20 cellular contexts compared by ENCODE assay signal in the genomic region with DNA sequence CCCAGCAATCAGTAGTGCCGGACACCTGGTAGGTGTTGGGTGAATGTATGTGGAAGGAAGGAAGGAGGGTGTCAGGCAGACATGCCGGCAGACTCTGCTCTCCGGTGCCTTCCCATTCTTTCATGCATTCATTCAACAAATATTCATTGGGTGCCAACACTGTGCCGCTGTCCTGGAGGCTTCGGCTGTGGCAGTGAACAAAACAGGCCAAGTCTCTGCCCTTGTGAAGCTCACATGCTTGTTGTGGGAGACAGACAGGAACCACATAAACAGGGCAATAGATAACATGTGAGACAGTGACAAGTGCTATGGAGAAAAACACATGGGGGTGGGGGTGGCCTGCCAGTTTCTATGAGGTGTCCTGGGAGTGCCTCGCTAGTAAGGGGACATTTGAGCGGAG. TPM values are rescaled to one million over a fixed set of nuclear protein-coding genes. Genes with fewer than 3 reads are reported as not detected.
DNase-seq lines count a peak whose midpoint lies in the region; ATAC-seq and TF ChIP-seq lines count a peak whose summit lies in the region.
"Had no signal": no experiment of that assay in that cellular context is flagged by ENCODE, and none has a peak within 500 bp of the region (broad histone marks: within the 10 kb centered on the region; RNA-seq: fewer than 3 reads in every experiment).

No MANE protein-coding gene starts in this region.

- H3K36me3 Mint-ChIP-seq in T-helper 17 cell (ENCODE audit: low read depth) = peaks cover 7% of the 10 kb centered on the region
- H3K36me3 Mint-ChIP-seq: IgD-negative memory B cell had no signal

- no peak for DNase-seq in Right ventricle myocardium superior
- DNase-seq in cardiac septum (ENCODE audit: low spot score) = no peak
- no peak for DNase-seq in T-helper 17 cell
- DNase-seq in heart left ventricle = peak in 3 of 5 donors; percentile 12 to 24 (median 18)
- DNase-seq in substantia nigra (lab: John Stamatoyannopoulos, UW) = no peak
- no peak for DNase-seq in ovary
- DNase-seq in GM13977 (ENCODE audit: low spot score) = no peak
- no peak for DNase-seq in BE2C
- DNase-seq: COR-L47, DMS79 treated with DMSO at 0.1 percent for 48 hours, MV-4-11, NCI-H1105 treated with DMSO at 0.1 percent for 48 hours, NCI-H1694, NCI-H2081, NCI-H2171, NCI-H345, NCI-H524 treated with DMSO at 0.1 percent for 48 hours, SHP77 had no signal

- no peak for TF ChIP-seq POLR2A in heart left ventricle (IDR thresholded peaks at IDR 0.05)
- TF ChIP-seq POLR2A in ovary (IDR thresholded peaks at IDR 0.05) = no peak

- intact Hi-C loops in Right ventricle myocardium superior (cut with DNase I) = no loop called here
- intact Hi-C loops in cardiac septum (cut with DNase I) = no loop called here
- intact Hi-C loops in heart left ventricle (cut with DNase I) = no loop called here
- intact Hi-C loops in ovary (cut with DNase I) = no loop called here

- TF ChIP-seq CTCF in heart left ventricle (IDR thresholded peaks at IDR 0.05) = no peak
- no peak for TF ChIP-seq CTCF in ovary (IDR thresholded peaks at IDR 0.05)
- TF ChIP-seq CTCF in GM13977 (IDR thresholded peaks at IDR 0.05; ENCODE audit: extremely low read depth, insufficient read depth, missing control alignments) = no peak
- no peak for TF ChIP-seq CTCF in BE2C (IDR thresholded peaks at IDR 0.05; ENCODE audit: low read depth, low read length)

- H3K4me1 ChIP-seq in heart left ventricle (peaks cover 0 to 15% (median 0%) of the 10 kb centered on the region in 12 donors), ovary (ENCODE audit: insufficient read depth) (no peaks in the 10 kb centered on the region), BE2C (no peaks in the 10 kb centered on the region)

- ATAC-seq in Right ventricle myocardium superior (ENCODE audit: poor library complexity) (peak; percentile 73), T-helper 17 cell (no peak), heart left ventricle (peak; percentile 39 to 88 (median 68))

- H3K27ac Mint-ChIP-seq in T-helper 17 cell = peak overlapping the region; percentile 51
- H3K27ac Mint-ChIP-seq: B cell had no signal

- H3K27me3 ChIP-seq in heart left ventricle = no peaks in the 10 kb centered on the region
- H3K27me3 ChIP-seq in ovary = no peaks in the 10 kb centered on the region
- no peaks in the 10 kb centered on the region for H3K27me3 ChIP-seq in BE2C

- H3K4me3 ChIP-seq in heart left ventricle (no peak overlapping the region), ovary (no peak overlapping the region), BE2C (ENCODE audit: low read depth, low read length) (no peak overlapping the region)

- 55 to 68% (median 62%) methylated on average over 7 of the region's 7 CpGs for WGBS in heart left ventricle, 4 donors
- 94 to 97% (median 95%) methylated on average over 7 of the region's 7 CpGs for WGBS in ovary, 3 donors

- H3K4me3 Mint-ChIP-seq in T-helper 17 cell = no peak overlapping the region
- H3K4me3 Mint-ChIP-seq: B cell, IgD-negative memory B cell had no signal

- no peaks in the 10 kb centered on the region for H3K27me3 Mint-ChIP-seq in T-helper 17 cell
- H3K27me3 Mint-ChIP-seq: B cell, IgD-negative memory B cell had no signal

- no peaks in the 10 kb centered on the region for H3K4me1 Mint-ChIP-seq in T-helper 17 cell
- H3K4me1 Mint-ChIP-seq: B cell, IgD-negative memory B cell had no signal

- H3K9me3 ChIP-seq in T-helper 17 cell (ENCODE audit: control insufficient read depth, low read length, poor library complexity, severe bottlenecking) = no peaks in the 10 kb centered on the region
- no peaks in the 10 kb centered on the region for H3K9me3 ChIP-seq in heart left ventricle
- H3K9me3 ChIP-seq in ovary = no peaks in the 10 kb centered on the region
- no peaks in the 10 kb centered on the region for H3K9me3 ChIP-seq in BE2C

- H3K36me3 ChIP-seq in heart left ventricle (peaks cover 0 to 100% (median 94%) of the 10 kb centered on the region in 9 donors), ovary (no peaks in the 10 kb centered on the region), BE2C (peaks cover 42% of the 10 kb centered on the region)

- TF ChIP-seq EP300 in ovary (IDR thresholded peaks at IDR 0.05) = no peak

- in situ Hi-C loops in GM13977 (cut with MboI; ENCODE audit: low pct_unique_long_range_greater_than_20kb, low sequenced_read_pairs, unreplicated experiment) = no loop called here

- H3K27ac ChIP-seq in heart left ventricle = peak overlapping the region in 3 of 12 donors; percentile 40 to 62 (median 55)
- peak overlapping the region; percentile 22 for H3K27ac ChIP-seq in substantia nigra (ENCODE audit: low read depth, low read length, poor library complexity, severe bottlenecking)
- no peak overlapping the region for H3K27ac ChIP-seq in ovary

RNA-seq across cellular contexts. Expression of a gene that starts 56.5 kb away (rescaled TPM):
- total RNA-seq in Right ventricle myocardium superior = 22.1 TPM
- 26.4 TPM for total RNA-seq in cardiac septum
- 10 to 100 TPM; 23.1 to 27.4 TPM for total RNA-seq in T-helper 17 cell
- 10 to 100 TPM in 8 of 9 donors, 1 to 10 TPM in 1; 9.7 to 27.4 (median 22.3) TPM for total RNA-seq in heart left ventricle
- polyA plus RNA-seq in heart left ventricle = 10 to 100 TPM in 1 of 2 donors, 1 to 10 TPM in 1; 3.5 to 12.5 TPM
- total RNA-seq in ovary = 10 to 100 TPM; 22.3 to 55.6 (median 44.4) TPM
- 10 to 100 TPM; 17.9 to 25.8 TPM for polyA plus RNA-seq in ovary
- polyA plus RNA-seq in BE2C (2012; ENCODE audit: insufficient read depth, insufficient read length, low read depth) = 32.3 TPM

Comparison
In these comparisons a context has a peak if more than half of its experiments do, and no peak if none do; other contexts are left out.
1. DNase-seq: peak in heart left ventricle (3 of 5); none in Right ventricle myocardium superior (single experiment), cardiac septum (single experiment), T-helper 17 cell (0 of 3), substantia nigra (0 of 49), ovary (0 of 5), GM13977 (single experiment) and BE2C (single experiment).